In the genomic region with DNA sequence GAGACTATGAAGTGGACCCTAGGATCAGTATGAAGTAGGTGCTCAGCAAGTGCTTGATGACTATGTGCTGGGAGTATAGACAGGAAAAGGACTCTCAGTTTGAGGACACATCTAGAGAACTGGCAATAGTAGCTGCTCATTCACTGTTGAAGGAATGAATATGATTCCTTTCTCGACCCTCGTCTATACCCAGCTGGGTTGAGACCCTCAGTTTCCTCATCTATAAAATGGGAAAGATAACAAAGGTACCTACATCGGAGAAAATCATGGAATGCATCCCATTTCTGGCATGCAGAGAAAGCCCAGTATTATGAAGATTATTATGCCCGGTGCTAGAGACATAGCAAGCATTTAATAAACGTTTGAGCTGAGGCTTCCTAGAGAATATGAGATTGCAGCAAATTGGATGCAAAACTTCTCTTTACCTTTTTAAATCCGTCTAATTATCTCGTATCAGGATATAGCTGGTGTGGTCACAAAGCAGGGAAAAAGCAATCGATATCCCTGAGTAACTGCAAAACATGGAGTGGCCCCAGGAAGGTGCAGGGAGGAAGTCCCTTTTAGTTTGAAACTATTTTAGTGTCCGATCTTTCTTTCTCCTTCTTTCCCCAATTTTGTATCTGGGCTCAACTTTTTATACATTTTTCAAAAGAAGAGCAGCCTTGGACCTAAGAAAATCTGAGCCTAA, we compare ENCODE assay signal across 33 cellular contexts. TPM values are rescaled to one million over a fixed set of nuclear protein-coding genes. Genes with fewer than 3 reads are reported as not detected.
"Had no signal": no experiment of that assay in that cellular context is flagged by ENCODE, and none has a peak within 500 bp of the region (broad histone marks: within the 10 kb centered on the region; RNA-seq: fewer than 3 reads in every experiment).

No MANE protein-coding gene starts in this region.

- H3K27ac ChIP-seq: ascending aorta, cardiac muscle cell, KMS-11, SJSA1 had no signal

- H3K4me3 Mint-ChIP-seq: activated CD4-positive, alpha-beta T cell treated with anti-CD3 and anti-CD28 coated beads, Interleukin-2, amount 10 ng/mL, durations not matched to agents 24 days and 14 days; activated CD8-positive, alpha-beta T cell treated with anti-CD3 and anti-CD28 coated beads for 36 hours; activated naive CD8-positive, alpha-beta T cell treated with anti-CD3 and anti-CD28 coated beads for 36 hours; activated T-cell treated with anti-CD3 and anti-CD28 coated beads, Interleukin-2, amount 50 U/mL, for 72 hours; activated T-helper 17 cell treated with anti-CD3 and anti-CD28 coated beads, Interleukin-2, amount 50 U/mL, for 72 hours; central memory CD8-positive, alpha-beta T cell; T-helper 1 cell treated with Interleukin-12 subunit alpha and Interleukin-12 subunit beta and Interleukin-4 antibody, amounts not matched to agents 30 μg/mL and 1 μg/mL, for 36 hours; T-helper 2 cell treated with Interferon-gamma antibody and Interleukin-4, amounts not matched to agents 5 μg/mL and 100 μg/mL, for 36 hours had no signal

- H3K4me3 ChIP-seq: ascending aorta, cardiac muscle cell, SJSA1 had no signal

- H3K4me1 Mint-ChIP-seq: activated CD4-positive, alpha-beta T cell treated with anti-CD3 and anti-CD28 coated beads, Interleukin-2, amount 10 ng/mL, durations not matched to agents 24 days and 14 days; activated naive CD8-positive, alpha-beta T cell treated with anti-CD3 and anti-CD28 coated beads for 36 hours; activated T-helper 17 cell treated with anti-CD3 and anti-CD28 coated beads, Interleukin-2, amount 50 U/mL, for 72 hours; central memory CD8-positive, alpha-beta T cell had no signal

- DNase-seq: activated CD4-positive, alpha-beta T cell treated with anti-CD3 and anti-CD28 coated beads, Interleukin-2, amount 10 ng/mL, durations not matched to agents 24 days and 14 days; activated CD4-positive, alpha-beta T cell treated with anti-CD3 and anti-CD28 coated beads, Interleukin-2, amount 50 U/mL, for 4 hours; activated CD8-positive, alpha-beta T cell treated with anti-CD3 and anti-CD28 coated beads for 36 hours; activated effector memory CD4-positive, alpha-beta T cell treated with anti-CD3 and anti-CD28 coated beads, Interleukin-2, amount 50 U/mL, for 16 hours; activated naive CD4-positive, alpha-beta T cell; activated naive CD4-positive, alpha-beta T cell treated with anti-CD3 and anti-CD28 coated beads, Interleukin-2, amount 50 U/mL, for 16 hours; activated naive CD8-positive, alpha-beta T cell treated with anti-CD3 and anti-CD28 coated beads for 36 hours; activated T-cell treated with anti-CD3 and anti-CD28 coated beads, Interleukin-2, amount 50 U/mL, for 1 hour; activated T-cell treated with anti-CD3 and anti-CD28 coated beads, Interleukin-2, amount 50 U/mL, for 72 hours; amniotic stem cell; NCI-H1105; NCI-H1417 treated with DMSO at 0.1 percent for 48 hours; NCI-H187 treated with DMSO at 0.1 percent for 48 hours; NCI-H345; NCI-H524 treated with DMSO at 0.1 percent for 48 hours; NCI-H748 treated with DMSO at 0.1 percent for 48 hours; NK-92 treated with Interleukin-12 subunit alpha and Interleukin-12 subunit beta, amount 100 ng/mL, for 24 hours; PC-3; RPMI8226; SHP77 treated with DMSO at 0.1 percent for 48 hours; SK-N-SH had no signal

- H3K9me3 ChIP-seq: ascending aorta, Peyer's patch, SJSA1, SK-N-SH had no signal

- H3K4me2 ChIP-seq: KMS-11, SK-N-SH had no signal

- H3K36me3 Mint-ChIP-seq: activated naive CD8-positive, alpha-beta T cell treated with anti-CD3 and anti-CD28 coated beads for 36 hours had no signal

- H3K27ac Mint-ChIP-seq: activated CD4-positive, alpha-beta T cell treated with anti-CD3 and anti-CD28 coated beads, Interleukin-2, amount 10 ng/mL, durations not matched to agents 24 days and 14 days; activated CD8-positive, alpha-beta T cell treated with anti-CD3 and anti-CD28 coated beads for 36 hours; activated naive CD8-positive, alpha-beta T cell treated with anti-CD3 and anti-CD28 coated beads for 36 hours; activated T-cell treated with anti-CD3 and anti-CD28 coated beads, Interleukin-2, amount 50 U/mL, for 72 hours; activated T-helper 17 cell treated with anti-CD3 and anti-CD28 coated beads, Interleukin-2, amount 50 U/mL, for 72 hours; T-helper 1 cell treated with Interleukin-12 subunit alpha and Interleukin-12 subunit beta and Interleukin-4 antibody, amounts not matched to agents 30 μg/mL and 1 μg/mL, for 36 hours; T-helper 2 cell treated with Interferon-gamma antibody and Interleukin-4, amounts not matched to agents 5 μg/mL and 100 μg/mL, for 36 hours had no signal

- H3K36me3 ChIP-seq: ascending aorta, cardiac muscle cell, SJSA1 had no signal

- H3K9ac ChIP-seq: KMS-11, SK-N-SH had no signal

- H3K4me1 ChIP-seq: ascending aorta, SJSA1 had no signal

- H3K27me3 ChIP-seq: ascending aorta, cardiac muscle cell, Peyer's patch had no signal

- ATAC-seq: activated CD8-positive, alpha-beta T cell treated with anti-CD3 and anti-CD28 coated beads for 36 hours; activated T-cell treated with anti-CD3 and anti-CD28 coated beads, Interleukin-2, amount 50 U/mL, for 72 hours; activated T-helper 17 cell treated with anti-CD3 and anti-CD28 coated beads, Interleukin-2, amount 50 U/mL, for 72 hours; PC-3 had no signal

- H3K9me3 Mint-ChIP-seq: activated CD4-positive, alpha-beta T cell treated with anti-CD3 and anti-CD28 coated beads, Interleukin-2, amount 10 ng/mL, durations not matched to agents 24 days and 14 days; activated CD8-positive, alpha-beta T cell treated with anti-CD3 and anti-CD28 coated beads for 36 hours; activated naive CD8-positive, alpha-beta T cell treated with anti-CD3 and anti-CD28 coated beads for 36 hours; activated T-cell treated with anti-CD3 and anti-CD28 coated beads, Interleukin-2, amount 50 U/mL, for 72 hours; activated T-helper 17 cell treated with anti-CD3 and anti-CD28 coated beads, Interleukin-2, amount 50 U/mL, for 72 hours; central memory CD8-positive, alpha-beta T cell; T-helper 1 cell treated with Interleukin-12 subunit alpha and Interleukin-12 subunit beta and Interleukin-4 antibody, amounts not matched to agents 30 μg/mL and 1 μg/mL, for 36 hours; T-helper 2 cell treated with Interferon-gamma antibody and Interleukin-4, amounts not matched to agents 5 μg/mL and 100 μg/mL, for 36 hours had no signal

RNA-seq across cellular contexts. Expression of gene PCK1, which starts 2.8 kb away (rescaled TPM):
- total RNA-seq: activated CD4-positive, alpha-beta T cell treated with anti-CD3 and anti-CD28 coated beads, Interleukin-2, amount 10 ng/mL, durations not matched to agents 24 days and 14 days; activated CD8-positive, alpha-beta memory T cell treated with anti-CD3 and anti-CD28 coated beads for 36 hours; activated CD8-positive, alpha-beta T cell treated with anti-CD3 and anti-CD28 coated beads for 36 hours; activated naive CD8-positive, alpha-beta T cell treated with anti-CD3 and anti-CD28 coated beads for 36 hours; activated T-cell treated with anti-CD3 and anti-CD28 coated beads, Interleukin-2, amount 50 U/mL, for 72 hours; activated T-helper 17 cell treated with anti-CD3 and anti-CD28 coated beads, Interleukin-2, amount 50 U/mL, for 72 hours; LHCN-M2; PC-3; SJSA1 had no signal
- polyA plus RNA-seq: cardiac muscle cell, SK-N-SH had no signal

RNA-seq across cellular contexts. Expression of gene CTCFL, which starts 33.1 kb away (rescaled TPM):
- total RNA-seq: activated CD4-positive, alpha-beta T cell treated with anti-CD3 and anti-CD28 coated beads, Interleukin-2, amount 10 ng/mL, durations not matched to agents 24 days and 14 days; activated CD8-positive, alpha-beta memory T cell treated with anti-CD3 and anti-CD28 coated beads for 36 hours; activated CD8-positive, alpha-beta T cell treated with anti-CD3 and anti-CD28 coated beads for 36 hours; activated naive CD8-positive, alpha-beta T cell treated with anti-CD3 and anti-CD28 coated beads for 36 hours; activated T-cell treated with anti-CD3 and anti-CD28 coated beads, Interleukin-2, amount 50 U/mL, for 72 hours; activated T-helper 17 cell treated with anti-CD3 and anti-CD28 coated beads, Interleukin-2, amount 50 U/mL, for 72 hours; ascending aorta; LHCN-M2; NCI-H460; PC-3; Peyer's patch; SJSA1 had no signal
- polyA plus RNA-seq: cardiac muscle cell, SK-N-SH had no signal
